In genomic region chr4:82394896-82395295, GRCh38 we compare ENCODE assay signal across 23 cellular contexts. TPM values are rescaled to one million over a fixed set of nuclear protein-coding genes. Genes with fewer than 3 reads are reported as not detected.
A peak's percentile ranks its signal among the peaks of the same experiment; 100 is the strongest.
DNase-seq lines count a peak whose midpoint lies in the region; ATAC-seq and TF ChIP-seq lines count a peak whose summit lies in the region.
"Had no signal": no experiment of that assay in that cellular context is flagged by ENCODE, and none has a peak within 500 bp of the region (broad histone marks: within the 10 kb centered on the region; RNA-seq: fewer than 3 reads in every experiment).

No MANE protein-coding gene starts in this region.

- no peaks in the 10 kb centered on the region for H3K27me3 ChIP-seq in mammary epithelial cell (ENCODE audit: insufficient read depth, low read length)
- H3K27me3 ChIP-seq: BE2C, right atrium auricular region, thyroid gland had no signal

- H3K9ac ChIP-seq in mammary epithelial cell (ENCODE audit: insufficient read depth, low read length), result peak overlapping the region; percentile 7

- no peaks in the 10 kb centered on the region for H3K79me2 ChIP-seq in mammary epithelial cell (ENCODE audit: insufficient read depth, low read length)

- 72% methylated on average over 3 of the region's 3 CpGs for WGBS in mammary epithelial cell (ENCODE audit: low coverage, missing lambda C conversion rate)

- in situ Hi-C loops in Caki2 (cut with HindIII; ENCODE audit: low pct_unique_long_range_greater_than_20kb, low sequenced_read_pairs), result no loop called here
- in situ Hi-C loops in mammary epithelial cell (cut with MboI; ENCODE audit: low sequenced_read_pairs in 2 of 2), result no loop called here

- peak overlapping the region; percentile 68 for H3K27ac ChIP-seq in mammary epithelial cell (ENCODE audit: insufficient read depth, low read depth, low read length)
- H3K27ac ChIP-seq: A549, right atrium auricular region, thyroid gland had no signal

- dilution Hi-C loops in mammary epithelial cell (cut with HindIII; ENCODE audit: low sequenced_read_pairs), result no loop called here

- H3K36me3 ChIP-seq in mammary epithelial cell (ENCODE audit: insufficient read depth, low read length), result no peaks in the 10 kb centered on the region
- H3K36me3 ChIP-seq: BE2C, right atrium auricular region, thyroid gland had no signal

- no peak overlapping the region for H3K4me2 ChIP-seq in mammary epithelial cell (ENCODE audit: insufficient read depth, low read depth, low read length)
- H3K4me2 ChIP-seq: A549 had no signal

- intact Hi-C loops in mammary epithelial cell (cut with micrococcal nuclease), result loop anchor here (1.0 to 2.0 kb wide), 2 partner anchors 14 to 34 kb away; no protein-coding TSS in a partner anchor

- no peak for TF ChIP-seq RAD21 in Ishikawa (IDR thresholded peaks at IDR 0.05; ENCODE audit: low read depth)

- peak; percentile 80 for DNase-seq in Caki2 (ENCODE audit: low read depth)
- peak; percentile 96 for DNase-seq in mammary epithelial cell
- DNase-seq in kidney glomerular epithelial cell (lab: John Stamatoyannopoulos, UW), result peak; percentile 82
- DNase-seq in NCI-H510A treated with DMSO at 0.1 percent for 48 hours (lab: John Stamatoyannopoulos, UW), result no peak
- DNase-seq: BE2C; COR-L47; effector memory CD4-positive, alpha-beta T cell; HCEC 1CT; Kasumi-1; left colon; NCI-H1105; NCI-H510A; NK-92 treated with Interleukin-12 subunit alpha and Interleukin-12 subunit beta, amount 100 ng/mL, for 24 hours; stimulated activated CD4-positive, alpha-beta T cell treated with anti-CD3 and anti-CD28 coated beads, Interleukin-4, amount 100 ng/mL, for 4 hours; stimulated activated naive CD8-positive, alpha-beta T cell treated with anti-CD3 and anti-CD28 coated beads, Interleukin-15, Interleukin-2, amounts not matched to agents 100 U/mL and 50 U/mL, for 24 hours; thyroid gland had no signal

- no peak for ATAC-seq in HG02981 (IDR thresholded peaks at IDR 0.05; ENCODE audit: unreplicated experiment)
- ATAC-seq in GM21825 (IDR thresholded peaks at IDR 0.05; ENCODE audit: unreplicated experiment), result no peak
- no peak for ATAC-seq in GM18511 (IDR thresholded peaks at IDR 0.05; ENCODE audit: unreplicated experiment)
- ATAC-seq: A549; left colon; natural killer cell treated with Interleukin-12 subunit alpha and Interleukin-12 subunit beta and Interleukin-15 and Interleukin-18, amount 100 ng/mL, for 72 hours; stimulated activated naive CD8-positive, alpha-beta T cell treated with anti-CD3 and anti-CD28 coated beads, Interleukin-15, Interleukin-2, amounts not matched to agents 100 U/mL and 50 U/mL, for 24 hours had no signal

- CTCF ChIA-PET in mammary epithelial cell (lab: Charles Lee; ENCODE audit: low non-redundant PET), result interaction anchor here (0.5 kb wide), 1 partner anchor 35 kb away, joined by 3 read pairs; no protein-coding TSS in a partner anchor

- no peak for TF ChIP-seq CTCF in mammary epithelial cell (conservative IDR thresholded peaks at IDR 0.05 in 1 of 2, IDR thresholded peaks at IDR 0.05 in 1 of 2; ENCODE audit: extremely low read depth in 1 of 2, insufficient read depth in 1 of 2, low read depth in 1 of 2, low read length in 2 of 2)

- H3K4me1 ChIP-seq in mammary epithelial cell (ENCODE audit: insufficient read depth, low read length), result peaks cover 18% of the 10 kb centered on the region
- H3K4me1 ChIP-seq: A549, BE2C, right atrium auricular region, thyroid gland had no signal

- H2AFZ ChIP-seq in mammary epithelial cell (ENCODE audit: low read depth, low read length), result peak overlapping the region; percentile 55

- no TSS peak for BruUV-seq in mammary epithelial cell (replicated peaks; lab: Mats Ljungman, UMichigan)

- no peak for TF ChIP-seq EP300 in Ishikawa (IDR thresholded peaks at IDR 0.05; ENCODE audit: borderline replicate concordance)

- no peaks in the 10 kb centered on the region for H4K20me1 ChIP-seq in mammary epithelial cell (ENCODE audit: insufficient read depth, low read length)

- no peaks in the 10 kb centered on the region for H3K9me3 ChIP-seq in mammary epithelial cell (replicated peaks; ENCODE audit: insufficient read depth, low read length)
- H3K9me3 ChIP-seq: A549, BE2C, right atrium auricular region, thyroid gland had no signal

- H3K4me3 ChIP-seq in mammary epithelial cell (replicated peaks in 1 of 3; ENCODE audit: insufficient read depth in 1 of 3, low read depth in 2 of 3, low read length in 3 of 3), result no peak overlapping the region
- H3K4me3 ChIP-seq: A549, right atrium auricular region, thyroid gland had no signal

TF ChIP-seq in Ishikawa, 13 proteins besides CTCF, POLR2A, EP300 and RAD21:
- no peak for TF ChIP-seq TAF1 (IDR thresholded peaks at IDR 0.05; ENCODE audit: low read depth)
- peak; percentile 39; the same call in 1 of the 2 replicates for TF ChIP-seq USF1 (IDR thresholded peaks at IDR 0.05)

RNA-seq across cellular contexts. Expression of gene HNRNPD, which starts 21.1 kb away (rescaled TPM):
- total RNA-seq in Caki2 (2014; rRNA removed; shearing (Covaris generic); ENCODE audit: low replicate concordance), result 24.0 and 42.8 TPM in 2 replicates
- total RNA-seq in mammary epithelial cell, result 100 to 1,000 TPM in 1 of 2 donors, 10 to 100 TPM in 1; 13.5 to 251 TPM
- polyA plus RNA-seq in mammary epithelial cell, result 42.5 TPM
- 32.3 TPM for polyA minus RNA-seq in mammary epithelial cell

RNA-seq across cellular contexts. Expression of gene HNRNPDL, which starts 35.4 kb away (rescaled TPM):
- 118 and 140 TPM in 2 replicates for total RNA-seq in Caki2 (2014; rRNA removed; shearing (Covaris generic); ENCODE audit: low replicate concordance)
- 100 to 1,000 TPM in 1 of 2 donors, 10 to 100 TPM in 1; 81.2 to 256 TPM for total RNA-seq in mammary epithelial cell
- 141 TPM for polyA plus RNA-seq in mammary epithelial cell
- 33.5 TPM for polyA minus RNA-seq in mammary epithelial cell

RNA-seq across cellular contexts. Expression of gene ENOPH1, which starts 35.5 kb away (rescaled TPM):
- 45.0 and 45.2 TPM in 2 replicates for total RNA-seq in Caki2 (2014; rRNA removed; shearing (Covaris generic); ENCODE audit: low replicate concordance)
- total RNA-seq in mammary epithelial cell, result 10 to 100 TPM; 37.7 to 40.5 TPM
- 16.5 TPM for polyA plus RNA-seq in mammary epithelial cell
- polyA minus RNA-seq in mammary epithelial cell, result 8.5 TPM
